ENCODE assay signal across 15 cellular contexts in genomic region chr1:116557323-116557878, GRCh38. TPM values are rescaled to one million over a fixed set of nuclear protein-coding genes. Genes with fewer than 3 reads are reported as not detected.
DNase-seq lines count a peak whose midpoint lies in the region; ATAC-seq and TF ChIP-seq lines count a peak whose summit lies in the region.
"Had no signal": no experiment of that assay in that cellular context is flagged by ENCODE, and none has a peak within 500 bp of the region (broad histone marks: within the 10 kb centered on the region; RNA-seq: fewer than 3 reads in every experiment).

No MANE protein-coding gene starts in this region.

- peaks cover 33 to 48% of the 10 kb centered on the region in 2 experiments for H3K4me1 ChIP-seq in HCT116 (ENCODE audit: control insufficient read depth in 1 of 2, insufficient read depth in 2 of 2, low read length in 2 of 2)
- H3K4me1 ChIP-seq: adrenal gland had no signal

- peak overlapping the region; percentile 86 for H3K27ac Mint-ChIP-seq in activated CD4-positive, alpha-beta T cell treated with anti-CD3 and anti-CD28 coated beads, Interleukin-2, amount 10 ng/mL, durations not matched to agents 24 days and 14 days
- peak overlapping the region; percentile 90 for H3K27ac Mint-ChIP-seq in activated naive CD8-positive, alpha-beta T cell treated with anti-CD3 and anti-CD28 coated beads, Interleukin-2, amount 50 U/mL, for 24 hours

- no peaks in the 10 kb centered on the region for H3K9me3 Mint-ChIP-seq in activated CD4-positive, alpha-beta T cell treated with anti-CD3 and anti-CD28 coated beads, Interleukin-2, amount 10 ng/mL, durations not matched to agents 24 days and 14 days
- peaks cover 2% of the 10 kb centered on the region for H3K9me3 Mint-ChIP-seq in activated naive CD8-positive, alpha-beta T cell treated with anti-CD3 and anti-CD28 coated beads, Interleukin-2, amount 50 U/mL, for 24 hours

- peaks cover 45% of the 10 kb centered on the region for H3K36me3 Mint-ChIP-seq in activated CD4-positive, alpha-beta T cell treated with anti-CD3 and anti-CD28 coated beads, Interleukin-2, amount 10 ng/mL, durations not matched to agents 24 days and 14 days (ENCODE audit: low read depth)
- peaks cover 34% of the 10 kb centered on the region for H3K36me3 Mint-ChIP-seq in activated naive CD8-positive, alpha-beta T cell treated with anti-CD3 and anti-CD28 coated beads, Interleukin-2, amount 50 U/mL, for 24 hours (ENCODE audit: low read depth)

- no peak for TF ChIP-seq CTCF in HCT116 (IDR thresholded peaks at IDR 0.05 in 2 of 3, conservative IDR thresholded peaks at IDR 0.05 in 1 of 3; ENCODE audit: borderline replicate concordance in 1 of 3, insufficient read depth in 1 of 3, low read depth in 2 of 3, low read length in 2 of 3)

- H3K36me3 ChIP-seq in HCT116 (ENCODE audit: control insufficient read depth in 1 of 2, insufficient read depth in 2 of 2, low read length in 2 of 2) = no peaks in the 10 kb centered on the region
- H3K36me3 ChIP-seq: adrenal gland, tibial artery had no signal

- peaks cover 66% of the 10 kb centered on the region for H3K79me2 ChIP-seq in HCT116 (ENCODE audit: insufficient read depth, low read length)

- H3K4me3 Mint-ChIP-seq in activated CD4-positive, alpha-beta T cell treated with anti-CD3 and anti-CD28 coated beads, Interleukin-2, amount 10 ng/mL, durations not matched to agents 24 days and 14 days = peak overlapping the region; percentile 10
- peak overlapping the region; percentile 33 for H3K4me3 Mint-ChIP-seq in activated naive CD8-positive, alpha-beta T cell treated with anti-CD3 and anti-CD28 coated beads, Interleukin-2, amount 50 U/mL, for 24 hours

- no peak overlapping the region for H3K4me3 ChIP-seq in HCT116 (replicated peaks in 1 of 2; ENCODE audit: low read depth in 1 of 2, low read length in 2 of 2)
- H3K4me3 ChIP-seq in skin epidermis = no peak overlapping the region
- H3K4me3 ChIP-seq: adrenal gland, lung, tibial artery had no signal

- H3K9me2 ChIP-seq in HCT116 (ENCODE audit: insufficient read depth) = no peaks in the 10 kb centered on the region

- CTCF ChIA-PET in HCT116 (lab: Charles Lee) = interaction anchor here (0.7 kb wide), 1 partner anchor 31 kb away, joined by 3 read pairs; no protein-coding TSS in a partner anchor

- TF ChIP-seq POLR2A in HCT116 (IDR thresholded peaks at IDR 0.05; ENCODE audit: borderline replicate concordance, extremely low read depth, insufficient read depth, insufficient read length) = no peak

- POLR2A ChIA-PET in HCT116 (lab: Charles Lee) = interaction anchor here (0.7 kb wide), 1 partner anchor 53 kb away, joined by 3 read pairs; no protein-coding TSS in a partner anchor

- H2AFZ ChIP-seq in HCT116 (ENCODE audit: low read depth, low read length, poor library complexity, severe bottlenecking) = no peak overlapping the region

- no peak for TF ChIP-seq RAD21 in HCT116 (IDR thresholded peaks at IDR 0.05; ENCODE audit: low read depth)

- peaks cover 71% of the 10 kb centered on the region for H3K4me1 Mint-ChIP-seq in activated CD4-positive, alpha-beta T cell treated with anti-CD3 and anti-CD28 coated beads, Interleukin-2, amount 10 ng/mL, durations not matched to agents 24 days and 14 days
- H3K4me1 Mint-ChIP-seq in activated naive CD8-positive, alpha-beta T cell treated with anti-CD3 and anti-CD28 coated beads, Interleukin-2, amount 50 U/mL, for 24 hours = peaks cover 82% of the 10 kb centered on the region

- BruUV-seq in HCT116 (replicated peaks; lab: Mats Ljungman, UMichigan) = no TSS peak

- no peak for DNase-seq in activated CD4-positive, alpha-beta T cell treated with anti-CD3 and anti-CD28 coated beads, Interleukin-2, amount 10 ng/mL, durations not matched to agents 24 days and 14 days
- DNase-seq in activated CD4-positive, alpha-beta T cell treated with anti-CD3 and anti-CD28 coated beads for 4 hours = no peak
- DNase-seq in HCT116 (ENCODE audit: low read depth, low spot score) = no peak
- DNase-seq in activated naive CD8-positive, alpha-beta T cell treated with anti-CD3 and anti-CD28 coated beads, Interleukin-2, amount 50 U/mL, for 24 hours = no peak
- no peak for DNase-seq in OCI-M1 (lab: John Stamatoyannopoulos, UW)
- no peak for DNase-seq in NCI-H1930 (lab: John Stamatoyannopoulos, UW)
- DNase-seq: DMS79, Karpas-422, NCI-H187, NCI-H526 had no signal

- peak overlapping the region; percentile 72 for H3K4me2 ChIP-seq in HCT116 (ENCODE audit: low read length)

- H3K27me3 Mint-ChIP-seq in activated CD4-positive, alpha-beta T cell treated with anti-CD3 and anti-CD28 coated beads, Interleukin-2, amount 10 ng/mL, durations not matched to agents 24 days and 14 days = no peaks in the 10 kb centered on the region
- no peaks in the 10 kb centered on the region for H3K27me3 Mint-ChIP-seq in activated naive CD8-positive, alpha-beta T cell treated with anti-CD3 and anti-CD28 coated beads, Interleukin-2, amount 50 U/mL, for 24 hours

- no peaks in the 10 kb centered on the region for H4K20me1 ChIP-seq in HCT116 (ENCODE audit: insufficient read depth)

- no peaks in the 10 kb centered on the region for H3K27me3 ChIP-seq in HCT116 (ENCODE audit: insufficient read depth, low read length)
- H3K27me3 ChIP-seq: adrenal gland, tibial artery had no signal

- peak overlapping the region; percentile 74; the same call in 1 of the 2 replicates for H3K27ac ChIP-seq in HCT116 (ENCODE audit: low read depth, low read length)
- peak overlapping the region in 17 of 21 experiments; percentile 36 to 83 (median 68) for H3K27ac ChIP-seq in skin epidermis
- H3K27ac ChIP-seq: adrenal gland had no signal

- intact Hi-C loops in activated CD4-positive, alpha-beta T cell treated with anti-CD3 and anti-CD28 coated beads, Interleukin-2, amount 10 ng/mL, durations not matched to agents 24 days and 14 days (cut with micrococcal nuclease) = loop anchor here (2.0 to 5.0 kb wide), 5 partner anchors 43 to 270 kb away; no protein-coding TSS in a partner anchor
- intact Hi-C loops in HCT116 (cut with micrococcal nuclease) = loop anchor here (5.0 kb wide), 1 partner anchor 50 kb away; no protein-coding TSS in a partner anchor

- ATAC-seq in HCT116 (no peak), HG03175 (IDR thresholded peaks at IDR 0.05; ENCODE audit: unreplicated experiment) (no peak)
- ATAC-seq in activated naive CD8-positive, alpha-beta T cell treated with anti-CD3 and anti-CD28 coated beads, Interleukin-2, amount 50 U/mL, for 24 hours = no peak

- peak overlapping the region; percentile 50 for H3K9ac ChIP-seq in HCT116 (ENCODE audit: low read length)

- no peaks in the 10 kb centered on the region for H3K9me3 ChIP-seq in HCT116 (ENCODE audit: control insufficient read depth in 1 of 2, insufficient read depth in 1 of 2, low read depth in 1 of 2, low read length in 2 of 2)
- H3K9me3 ChIP-seq: adrenal gland, tibial artery had no signal

- RAD21 ChIA-PET in HCT116 (lab: Charles Lee; ENCODE audit: low non-redundant PET in 1 of 2, low total read pairs in 2 of 2, uncharacterized antibody in 2 of 2, unreplicated experiment in 2 of 2) = no interaction called here

TF ChIP-seq in HCT116, 20 proteins besides CTCF, POLR2A, EP300 and RAD21:
- no peak for TF ChIP-seq ATF3 (IDR thresholded peaks at IDR 0.05)

RNA-seq across cellular contexts. Expression of gene CD58, which starts 13.4 kb away (rescaled TPM):
- total RNA-seq in activated CD4-positive, alpha-beta T cell treated with anti-CD3 and anti-CD28 coated beads, Interleukin-2, amount 10 ng/mL, durations not matched to agents 24 days and 14 days = 26.5 and 31.0 TPM in 2 replicates
- total RNA-seq in HCT116 (2021; ENCODE audit: unreplicated experiment) = 18.0 TPM
- polyA plus RNA-seq in HCT116 (2012) = 11.1 and 13.3 TPM in 2 replicates
